ENCODE assay signal across 8 cellular contexts in genomic region chr15:72796210-72796514, GRCh38. TPM values are rescaled to one million over a fixed set of nuclear protein-coding genes. Genes with fewer than 3 reads are reported as not detected.
A peak's percentile ranks its signal among the peaks of the same experiment; 100 is the strongest.
DNase-seq lines count a peak whose midpoint lies in the region; ATAC-seq and TF ChIP-seq lines count a peak whose summit lies in the region.

No MANE protein-coding gene starts in this region.

- no peaks in the 10 kb centered on the region for H3K36me3 Mint-ChIP-seq in mesothelial cell of epicardium

- intact Hi-C loops in thyroid gland (cut with DNase I): no loop called here

- no peaks in the 10 kb centered on the region for H3K27me3 ChIP-seq in HL-60 (ENCODE audit: insufficient read depth, poor library complexity, severe bottlenecking)
- no peaks in the 10 kb centered on the region for H3K27me3 ChIP-seq in thyroid gland

- H3K27me3 Mint-ChIP-seq in mesothelial cell of epicardium (ENCODE audit: low read depth): peaks cover 3% of the 10 kb centered on the region

- H3K4me1 ChIP-seq in thyroid gland: peaks cover 5 to 8% of the 10 kb centered on the region in 2 donors

- TF ChIP-seq CTCF in AG09309 (IDR thresholded peaks at IDR 0.05; ENCODE audit: control insufficient read depth, insufficient read depth, low read depth, low read length, missing control alignments) (no peak), HL-60 (IDR thresholded peaks at IDR 0.05; ENCODE audit: insufficient read depth, low read length) (no peak), astrocyte of the cerebellum (IDR thresholded peaks at IDR 0.05; ENCODE audit: low read depth, low read length, missing control alignments) (no peak), mesothelial cell of epicardium (IDR thresholded peaks at IDR 0.05; ENCODE audit: unreplicated experiment) (no peak), thyroid gland (IDR thresholded peaks at IDR 0.05) (no peak)

- H3K9me3 Mint-ChIP-seq in mesothelial cell of epicardium: peaks cover 4% of the 10 kb centered on the region

- H3K4me3 Mint-ChIP-seq in mesothelial cell of epicardium: peak overlapping the region; percentile 74

- ATAC-seq in HG03025 (IDR thresholded peaks at IDR 0.05; ENCODE audit: low FRiP score, unreplicated experiment) (no peak), HG02798 (IDR thresholded peaks at IDR 0.05; ENCODE audit: poor library complexity, unreplicated experiment) (no peak)

- H3K27ac ChIP-seq in HL-60 (replicated peaks) (no peak overlapping the region), thyroid gland (no peak overlapping the region)

- 75 to 77% methylated on average over 7 of the region's 7 CpGs for WGBS in thyroid gland, 2 donors

- in situ Hi-C loops in astrocyte of the cerebellum (cut with HindIII; ENCODE audit: low sequenced_read_pairs): no loop called here

- no peaks in the 10 kb centered on the region for H3K36me3 ChIP-seq in thyroid gland

- no peak for DNase-seq in AG09309 (ENCODE audit: low read depth)
- DNase-seq in HL-60 (ENCODE audit: low read depth in 1 of 2, low spot score in 1 of 2): no peak
- no peak for DNase-seq in astrocyte of the cerebellum (ENCODE audit: low read depth)
- DNase-seq in mesothelial cell of epicardium (ENCODE audit: low spot score in 2 of 2, unreplicated experiment in 2 of 2): no peak
- DNase-seq in thyroid gland: no peak
- DNase-seq in central memory CD4-positive, alpha-beta T cell: no peak

- no peaks in the 10 kb centered on the region for H3K9me3 ChIP-seq in thyroid gland

- peak overlapping the region; percentile 25 for H3K27ac Mint-ChIP-seq in mesothelial cell of epicardium

- H3K4me3 ChIP-seq in AG09309 (ENCODE audit: control insufficient read depth, low read depth, low read length) (peak overlapping the region; percentile 36), HL-60 (replicated peaks; ENCODE audit: insufficient read depth, low read length) (peak overlapping the region; percentile 43; the same call in 1 of the 2 replicates), astrocyte of the cerebellum (ENCODE audit: low read depth, low read length) (peak overlapping the region; percentile 42), thyroid gland (replicated peaks in 1 of 3) (no peak overlapping the region)

- TF ChIP-seq POLR2A in thyroid gland (IDR thresholded peaks at IDR 0.05): no peak

- peaks cover 16% of the 10 kb centered on the region for H3K4me1 Mint-ChIP-seq in mesothelial cell of epicardium

RNA-seq across cellular contexts. Expression of gene ADPGK, which starts 12.6 kb away (rescaled TPM):
- 51.5 to 54.5 TPM (median 54.4 TPM) in 3 replicates for total RNA-seq in mesothelial cell of epicardium
- total RNA-seq in thyroid gland: 10 to 100 TPM; 53.0 to 74.6 (median 61.7) TPM

Comparison
In these comparisons a context has a peak if more than half of its experiments do, and no peak if none do; other contexts are left out.
1. H3K4me3 ChIP-seq: peak in AG09309 (single experiment), HL-60 (single experiment) and astrocyte of the cerebellum (single experiment); none in thyroid gland (0 of 3).